ENCODE assay signal across 1 cellular context in the genomic region with DNA sequence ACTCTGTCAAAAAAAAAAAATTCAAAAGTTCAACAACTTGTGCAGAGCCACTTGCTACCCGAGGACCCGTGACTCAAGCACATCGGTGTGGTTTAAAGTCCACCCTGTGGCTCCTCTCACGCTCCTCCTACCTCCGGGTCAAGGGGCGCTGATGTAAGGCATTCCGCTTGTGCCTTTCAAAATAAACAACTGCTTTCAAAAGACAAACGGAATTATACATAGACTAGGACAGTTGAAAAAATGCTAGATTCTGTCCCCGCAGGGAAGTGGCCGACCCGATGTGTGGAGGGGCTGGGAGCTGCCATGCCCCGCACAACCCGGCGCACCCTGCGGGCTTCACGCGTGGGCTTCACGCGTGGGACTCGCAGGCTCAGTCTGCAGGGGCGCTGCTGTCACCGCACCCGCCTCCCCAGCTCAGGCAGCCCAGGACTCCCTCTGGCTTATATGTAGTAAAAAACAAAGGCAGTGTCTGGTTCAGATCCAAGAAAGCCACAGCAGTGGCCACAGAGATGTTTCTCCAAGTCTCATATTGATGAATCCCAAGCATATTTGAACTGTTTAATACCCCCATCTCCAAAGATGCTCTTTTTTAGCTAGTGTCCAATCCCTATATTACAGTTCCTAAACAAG.
TF ChIP-seq lines count a peak whose summit lies in the region.

No MANE protein-coding gene starts in this region.

TF ChIP-seq in HepG2, 621 proteins besides CTCF, POLR2A, EP300 and RAD21 (continued from another document and continues in another):
- TF ChIP-seq HOMEZ (CRISPR knock-in tag; IDR thresholded peaks at IDR 0.05; ENCODE audit: low read depth) (peak; percentile 62; the same call in 1 of the 2 replicates), KDM4B (CRISPR knock-in tag; IDR thresholded peaks at IDR 0.05) (0 out of 2 replicates have a peak, but pooled peaks have one; percentile 28), NR2F1 (CRISPR knock-in tag; IDR thresholded peaks at IDR 0.05) (peak; percentile 79 to 85), HNRNPK (IDR thresholded peaks at IDR 0.05; ENCODE audit: low read depth, low read length, poor library complexity, severe bottlenecking) (no peak), ZNF234 (CRISPR knock-in tag; conservative IDR thresholded peaks at IDR 0.05) (0 out of 2 replicates have a peak, but pooled peaks have one; percentile 48), ZMYM2 (CRISPR knock-in tag; IDR thresholded peaks at IDR 0.05) (peak; percentile 56), ZMAT5 (CRISPR knock-in tag; IDR thresholded peaks at IDR 0.05; ENCODE audit: borderline replicate concordance, low read depth) (no peak), SP4 (CRISPR knock-in tag; IDR thresholded peaks at IDR 0.05) (no peak), ZMYM3 (CRISPR knock-in tag; IDR thresholded peaks at IDR 0.05) (no peak), XBP1 (CRISPR knock-in tag; IDR thresholded peaks at IDR 0.05) (no peak), ZNF691 (CRISPR knock-in tag; IDR thresholded peaks at IDR 0.05; ENCODE audit: borderline replicate concordance, low read depth) (no peak), ZNF7 (CRISPR knock-in tag; IDR thresholded peaks at IDR 0.05) (no peak), ZBTB7A (CRISPR knock-in tag; IDR thresholded peaks at IDR 0.05) (peak; percentile 50; the same call in 1 of the 2 replicates), SMARCE1 (IDR thresholded peaks at IDR 0.05; ENCODE audit: borderline replicate concordance) (no peak), ZNF598 (CRISPR knock-in tag; IDR thresholded peaks at IDR 0.05; ENCODE audit: borderline replicate concordance) (no peak), FOSL2 (CRISPR knock-in tag; IDR thresholded peaks at IDR 0.05) (peak; percentile 85), ATF7 (IDR thresholded peaks at IDR 0.05) (no peak), ATF7 (CRISPR knock-in tag; IDR thresholded peaks at IDR 0.05) (peak; percentile 60; the same call in 1 of the 2 replicates), ATF7-NPFF (CRISPR knock-in tag; IDR thresholded peaks at IDR 0.05; ENCODE audit: low read depth) (no peak), RFXANK (CRISPR knock-in tag; IDR thresholded peaks at IDR 0.05) (no peak), ZNF136 (CRISPR knock-in tag; IDR thresholded peaks at IDR 0.05; ENCODE audit: low read depth) (no peak; the same call in 1 of the 2 replicates), ZBTB1 (CRISPR knock-in tag; IDR thresholded peaks at IDR 0.05; ENCODE audit: borderline replicate concordance) (no peak), ZSCAN21 (CRISPR knock-in tag; IDR thresholded peaks at IDR 0.05; ENCODE audit: borderline replicate concordance) (peak; percentile 61; the same call in 1 of the 2 replicates), USF2 (IDR thresholded peaks at IDR 0.05; ENCODE audit: low read depth, low read length) (no peak), USF2 (CRISPR knock-in tag; IDR thresholded peaks at IDR 0.05; ENCODE audit: borderline replicate concordance) (0 out of 2 replicates have a peak, but pooled peaks have one; percentile 17), SMARCC2 (IDR thresholded peaks at IDR 0.05) (no peak), ZNF34 (CRISPR knock-in tag; IDR thresholded peaks at IDR 0.05; ENCODE audit: borderline replicate concordance) (no peak), ZNF816 (CRISPR knock-in tag; IDR thresholded peaks at IDR 0.05; ENCODE audit: borderline replicate concordance) (no peak), NFYC (CRISPR knock-in tag; IDR thresholded peaks at IDR 0.05) (no peak), ZNF777 (CRISPR knock-in tag; IDR thresholded peaks at IDR 0.05) (no peak), ZNF12 (CRISPR knock-in tag; IDR thresholded peaks at IDR 0.05) (peak; percentile 53; the same call in 1 of the 2 replicates), MTA1 (CRISPR knock-in tag; IDR thresholded peaks at IDR 0.05; ENCODE audit: borderline replicate concordance) (peak; percentile 81; the same call in 1 of the 2 replicates), SIN3A (IDR thresholded peaks at IDR 0.05; ENCODE audit: borderline replicate concordance, low read depth, low read length) (no peak; the same call in 1 of the 2 replicates)
- TF ChIP-seq, protein P1, sequence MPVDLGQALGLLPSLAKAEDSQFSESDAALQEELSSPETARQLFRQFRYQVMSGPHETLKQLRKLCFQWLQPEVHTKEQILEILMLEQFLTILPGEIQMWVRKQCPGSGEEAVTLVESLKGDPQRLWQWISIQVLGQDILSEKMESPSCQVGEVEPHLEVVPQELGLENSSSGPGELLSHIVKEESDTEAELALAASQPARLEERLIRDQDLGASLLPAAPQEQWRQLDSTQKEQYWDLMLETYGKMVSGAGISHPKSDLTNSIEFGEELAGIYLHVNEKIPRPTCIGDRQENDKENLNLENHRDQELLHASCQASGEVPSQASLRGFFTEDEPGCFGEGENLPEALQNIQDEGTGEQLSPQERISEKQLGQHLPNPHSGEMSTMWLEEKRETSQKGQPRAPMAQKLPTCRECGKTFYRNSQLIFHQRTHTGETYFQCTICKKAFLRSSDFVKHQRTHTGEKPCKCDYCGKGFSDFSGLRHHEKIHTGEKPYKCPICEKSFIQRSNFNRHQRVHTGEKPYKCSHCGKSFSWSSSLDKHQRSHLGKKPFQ (CRISPR knock-in tag; IDR thresholded peaks at IDR 0.05; ENCODE audit: insufficient replicate concordance), result no peak
- TF ChIP-seq, protein P2, sequence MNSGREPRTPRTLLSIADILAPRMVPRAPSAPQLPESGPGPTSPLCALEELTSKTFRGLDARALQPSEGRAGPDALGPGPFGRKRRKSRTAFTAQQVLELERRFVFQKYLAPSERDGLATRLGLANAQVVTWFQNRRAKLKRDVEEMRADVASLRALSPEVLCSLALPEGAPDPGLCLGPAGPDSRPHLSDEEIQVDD (CRISPR knock-in tag; IDR thresholded peaks at IDR 0.05; ENCODE audit: borderline replicate concordance), result no peak; the same call in 1 of the 2 replicates
- TF ChIP-seq, protein P3, sequence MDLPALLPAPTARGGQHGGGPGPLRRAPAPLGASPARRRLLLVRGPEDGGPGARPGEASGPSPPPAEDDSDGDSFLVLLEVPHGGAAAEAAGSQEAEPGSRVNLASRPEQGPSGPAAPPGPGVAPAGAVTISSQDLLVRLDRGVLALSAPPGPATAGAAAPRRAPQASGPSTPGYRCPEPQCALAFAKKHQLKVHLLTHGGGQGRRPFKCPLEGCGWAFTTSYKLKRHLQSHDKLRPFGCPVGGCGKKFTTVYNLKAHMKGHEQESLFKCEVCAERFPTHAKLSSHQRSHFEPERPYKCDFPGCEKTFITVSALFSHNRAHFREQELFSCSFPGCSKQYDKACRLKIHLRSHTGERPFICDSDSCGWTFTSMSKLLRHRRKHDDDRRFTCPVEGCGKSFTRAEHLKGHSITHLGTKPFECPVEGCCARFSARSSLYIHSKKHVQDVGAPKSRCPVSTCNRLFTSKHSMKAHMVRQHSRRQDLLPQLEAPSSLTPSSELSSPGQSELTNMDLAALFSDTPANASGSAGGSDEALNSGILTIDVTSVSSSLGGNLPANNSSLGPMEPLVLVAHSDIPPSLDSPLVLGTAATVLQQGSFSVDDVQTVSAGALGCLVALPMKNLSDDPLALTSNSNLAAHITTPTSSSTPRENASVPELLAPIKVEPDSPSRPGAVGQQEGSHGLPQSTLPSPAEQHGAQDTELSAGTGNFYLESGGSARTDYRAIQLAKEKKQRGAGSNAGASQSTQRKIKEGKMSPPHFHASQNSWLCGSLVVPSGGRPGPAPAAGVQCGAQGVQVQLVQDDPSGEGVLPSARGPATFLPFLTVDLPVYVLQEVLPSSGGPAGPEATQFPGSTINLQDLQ (CRISPR knock-in tag; IDR thresholded peaks at IDR 0.05), result no peak
- TF ChIP-seq, protein P4, sequence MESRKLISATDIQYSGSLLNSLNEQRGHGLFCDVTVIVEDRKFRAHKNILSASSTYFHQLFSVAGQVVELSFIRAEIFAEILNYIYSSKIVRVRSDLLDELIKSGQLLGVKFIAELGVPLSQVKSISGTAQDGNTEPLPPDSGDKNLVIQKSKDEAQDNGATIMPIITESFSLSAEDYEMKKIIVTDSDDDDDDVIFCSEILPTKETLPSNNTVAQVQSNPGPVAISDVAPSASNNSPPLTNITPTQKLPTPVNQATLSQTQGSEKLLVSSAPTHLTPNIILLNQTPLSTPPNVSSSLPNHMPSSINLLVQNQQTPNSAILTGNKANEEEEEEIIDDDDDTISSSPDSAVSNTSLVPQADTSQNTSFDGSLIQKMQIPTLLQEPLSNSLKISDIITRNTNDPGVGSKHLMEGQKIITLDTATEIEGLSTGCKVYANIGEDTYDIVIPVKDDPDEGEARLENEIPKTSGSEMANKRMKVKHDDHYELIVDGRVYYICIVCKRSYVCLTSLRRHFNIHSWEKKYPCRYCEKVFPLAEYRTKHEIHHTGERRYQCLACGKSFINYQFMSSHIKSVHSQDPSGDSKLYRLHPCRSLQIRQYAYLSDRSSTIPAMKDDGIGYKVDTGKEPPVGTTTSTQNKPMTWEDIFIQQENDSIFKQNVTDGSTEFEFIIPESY (CRISPR knock-in tag; IDR thresholded peaks at IDR 0.05), result no peak
- TF ChIP-seq, protein P5, sequence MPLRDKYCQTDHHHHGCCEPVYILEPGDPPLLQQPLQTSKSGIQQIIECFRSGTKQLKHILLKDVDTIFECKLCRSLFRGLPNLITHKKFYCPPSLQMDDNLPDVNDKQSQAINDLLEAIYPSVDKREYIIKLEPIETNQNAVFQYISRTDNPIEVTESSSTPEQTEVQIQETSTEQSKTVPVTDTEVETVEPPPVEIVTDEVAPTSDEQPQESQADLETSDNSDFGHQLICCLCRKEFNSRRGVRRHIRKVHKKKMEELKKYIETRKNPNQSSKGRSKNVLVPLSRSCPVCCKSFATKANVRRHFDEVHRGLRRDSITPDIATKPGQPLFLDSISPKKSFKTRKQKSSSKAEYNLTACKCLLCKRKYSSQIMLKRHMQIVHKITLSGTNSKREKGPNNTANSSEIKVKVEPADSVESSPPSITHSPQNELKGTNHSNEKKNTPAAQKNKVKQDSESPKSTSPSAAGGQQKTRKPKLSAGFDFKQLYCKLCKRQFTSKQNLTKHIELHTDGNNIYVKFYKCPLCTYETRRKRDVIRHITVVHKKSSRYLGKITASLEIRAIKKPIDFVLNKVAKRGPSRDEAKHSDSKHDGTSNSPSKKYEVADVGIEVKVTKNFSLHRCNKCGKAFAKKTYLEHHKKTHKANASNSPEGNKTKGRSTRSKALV (CRISPR knock-in tag; IDR thresholded peaks at IDR 0.05), result no peak; the same call in 1 of the 2 replicates
- TF ChIP-seq, protein P6, sequence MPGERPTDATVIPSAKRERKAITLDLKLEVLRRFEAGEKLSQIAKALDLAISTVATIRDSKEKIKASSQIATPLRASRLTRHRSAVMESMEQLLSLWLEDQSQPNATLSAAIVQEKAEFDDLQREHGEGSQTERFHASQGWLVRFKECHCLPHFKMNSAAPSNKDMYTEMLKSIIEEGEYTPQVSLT (CRISPR knock-in tag; IDR thresholded peaks at IDR 0.05; ENCODE audit: borderline replicate concordance, low read depth), result no peak
